ENCODE assay signal across 8 cellular contexts in the genomic region with DNA sequence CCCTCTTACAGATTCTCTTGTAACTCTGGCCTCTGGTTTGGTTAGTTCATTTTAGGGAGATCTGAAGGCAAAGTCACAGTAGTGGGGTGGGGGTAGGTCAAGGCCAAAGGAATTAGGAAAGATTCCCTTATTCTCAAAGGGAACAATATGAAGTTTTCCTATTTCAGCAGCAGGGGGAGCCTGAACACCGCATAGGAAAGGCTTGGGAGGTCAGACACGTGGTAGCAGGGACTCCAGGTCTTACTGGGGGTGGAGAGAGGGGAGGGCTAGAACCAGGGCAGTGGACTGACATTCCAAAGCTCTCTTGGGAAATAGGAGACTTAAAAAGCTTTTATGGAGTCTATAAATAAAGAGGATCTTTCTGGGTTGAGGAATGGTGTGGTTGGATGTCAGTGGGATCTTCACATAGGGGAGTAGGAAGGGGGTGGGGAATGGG. TPM values are rescaled to one million over a fixed set of nuclear protein-coding genes. Genes with fewer than 3 reads are reported as not detected.
DNase-seq lines count a peak whose midpoint lies in the region; ATAC-seq, FAIRE-seq and TF ChIP-seq lines count a peak whose summit lies in the region.

No MANE protein-coding gene starts in this region.

- H3K9ac ChIP-seq in GM12878 (ENCODE audit: control insufficient read depth, insufficient read depth, low read length), result peak overlapping the region; percentile 80

- intact Hi-C loops in GM12878 (cut with micrococcal nuclease; ENCODE audit: unreplicated experiment), result loop anchor here (1.0 to 5.0 kb wide), 11 partner anchors 33 to 568 kb away; a partner anchor contains a TSS

- no peaks in the 10 kb centered on the region for H3K9me3 ChIP-seq in GM12878 (replicated peaks; ENCODE audit: control insufficient read depth, insufficient read depth, low read length)

- in situ Hi-C loops in GM12878 (cut with MboI), result no loop called here

- POLR2A ChIA-PET in GM10248 (lab: Yijun Ruan, JAX) (interaction anchor here (0.6 to 5.0 kb wide), 3 partner anchors 15 to 139 kb away, joined by 3 to 56 read pairs (median 4); a partner anchor contains a TSS), GM12878 (lab: Charles Lee) (interaction anchor here (0.5 to 5.5 kb wide), 10 partner anchors 8 to 123 kb away, joined by 3 to 95 read pairs (median 4); a partner anchor contains a TSS)

- H3K4me3 ChIP-seq in GM12878, result peak overlapping the region; percentile 78

- no peaks in the 10 kb centered on the region for H4K20me1 ChIP-seq in GM12878 (ENCODE audit: control insufficient read depth, insufficient read depth)

- no TSS peak for BruUV-seq in GM12878 (replicated peaks; lab: Mats Ljungman, UMichigan)

- peaks cover 28% of the 10 kb centered on the region for H3K79me2 ChIP-seq in GM12878 (ENCODE audit: control insufficient read depth, insufficient read depth, low read length)

- H3K36me3 ChIP-seq in GM12878 (ENCODE audit: control insufficient read depth in 2 of 2, insufficient read depth in 2 of 2, low read length in 1 of 2), result 0 out of 4 replicates have a peak, but pooled peaks cover 0 to 3% of the 10 kb centered on the region in 2 experiments

- ATAC-seq in GM12878 (peak; percentile 11; the same call in 2 of the 3 replicates), HG03460 (IDR thresholded peaks at IDR 0.05; ENCODE audit: unreplicated experiment) (no peak), GM19455 (IDR thresholded peaks at IDR 0.05; ENCODE audit: unreplicated experiment) (no peak)

- peak; percentile 91 for TF ChIP-seq RAD21 in GM12878 (IDR thresholded peaks at IDR 0.05; ENCODE audit: insufficient read depth, low read depth, low read length)

- TF ChIP-seq CTCF in GM10248 (IDR thresholded peaks at IDR 0.05; ENCODE audit: control extremely low read depth, extremely low read depth, low read depth, missing control alignments) (peak; percentile 78), GM12878 (IDR thresholded peaks at IDR 0.05 in 2 of 3, conservative IDR thresholded peaks at IDR 0.05 in 1 of 3; ENCODE audit: control insufficient read depth in 2 of 3, extremely low read depth in 1 of 3, insufficient read depth in 1 of 3, low read depth in 3 of 3, low read length in 3 of 3) (peak; percentile 72 to 87 (median 73))

- H3K27ac ChIP-seq in GM12878 (ENCODE audit: control insufficient read depth, insufficient read depth), result peak overlapping the region; percentile 73; the same call in 1 of the 2 replicates

- H2AFZ ChIP-seq in GM12878 (ENCODE audit: control insufficient read depth, low read depth, low read length), result peak overlapping the region; percentile 54

- no peak for TF ChIP-seq POLR2A in GM12878 (IDR thresholded peaks at IDR 0.05; ENCODE audit: low read depth, low read length)

- no peak for TF ChIP-seq EP300 in GM12878 (IDR thresholded peaks at IDR 0.05; ENCODE audit: borderline replicate concordance in 1 of 2, control insufficient read depth in 1 of 2, low read depth in 2 of 2, low read length in 2 of 2)

- 2% methylated on average over 2 of the region's 2 CpGs for WGBS in GM12878 (ENCODE audit: insufficient coverage, insufficient replicate concordance, low lambda C conversion rate, missing lambda C conversion rate)

- RAD21 ChIA-PET in GM12878 (lab: Charles Lee; ENCODE audit: unreplicated experiment), result interaction anchor here (0.7 to 3.9 kb wide), 12 partner anchors 9 to 381 kb away, joined by 3 to 57 read pairs (median 8); a partner anchor contains a TSS

- no peaks in the 10 kb centered on the region for H3K27me3 ChIP-seq in GM12878 (replicated peaks in 1 of 2; ENCODE audit: control insufficient read depth in 2 of 2, insufficient read depth in 2 of 2, low read length in 1 of 2)

- DNase-seq in GM10248 (ENCODE audit: extremely low spot score) (peak; percentile 64), NCI-H146 (lab: John Stamatoyannopoulos, UW) (peak; percentile 90), SW480 (ENCODE audit: low spot score) (peak; percentile 92), GM12878 (ENCODE audit: low read depth, low spot score) (no peak), hepatic stellate cell (ENCODE audit: low spot score) (peak; percentile 98), pulmonary artery endothelial cell (ENCODE audit: low read depth, low spot score) (peak; percentile 84)

- CTCF ChIA-PET in GM10248 (lab: Yijun Ruan, JAX) (interaction anchor here (0.7 to 14.7 kb wide), 37 partner anchors 8 to 380 kb away, joined by 3 to 243 read pairs (median 6); a partner anchor contains a TSS), GM12878 (lab: Yijun Ruan, JAX) (interaction anchor here (0.7 to 4.5 kb wide), 28 partner anchors 8 to 450 kb away, joined by 3 to 121 read pairs (median 4); a partner anchor contains a TSS)

- H3K4me1 ChIP-seq in GM12878 (ENCODE audit: control insufficient read depth, insufficient read depth, low read length), result peaks cover 15% of the 10 kb centered on the region

- FAIRE-seq in GM12878 (lab: Jason Lieb, UNC), result peak; percentile 80

- SMC1A ChIA-PET in GM12878 (lab: Charles Lee; ENCODE audit: uncharacterized antibody, unreplicated experiment), result interaction anchor here (0.6 to 4.5 kb wide), 14 partner anchors 9 to 1133 kb away, joined by 3 to 50 read pairs (median 5); a partner anchor contains a TSS

- peak overlapping the region; percentile 99 for H3K4me2 ChIP-seq in GM12878 (ENCODE audit: control insufficient read depth, insufficient read depth)

RNA-seq across cellular contexts. Expression of a gene that starts 1.3 kb away (rescaled TPM):
- 17.6 and 18.6 TPM in 2 replicates for total RNA-seq in GM12878 (2013; cell fraction: nucleolus; rRNA removed)
- total RNA-seq in GM12878 (2014; rRNA removed), result 4.2 and 4.4 TPM in 2 replicates
- 4.3 TPM in 2 replicates for total RNA-seq in GM12878 (2014; rRNA removed; fragmentation: Illumina TruSeq; extraction: Trizol)
- total RNA-seq in GM12878 (2021), result 6.4 and 7.0 TPM in 2 replicates
- 0.56 TPM for polyA plus RNA-seq in GM12878 (2011; ENCODE audit: low read depth)
- polyA plus RNA-seq in GM12878 (2011; rRNA removed), result 1.3 and 1.8 TPM in 2 replicates
- polyA plus RNA-seq in GM12878 (2011; cell fraction: cytosol; rRNA removed), result 1.3 and 1.7 TPM in 2 replicates
- polyA plus RNA-seq in GM12878 (2011; cell fraction: nucleus; rRNA removed), result 4.7 and 5.0 TPM in 2 replicates
- polyA plus RNA-seq in GM12878 (2012), result 0.89 and 1.4 TPM in 2 replicates
- 1.8 and 2.6 TPM in 2 replicates for polyA plus RNA-seq in GM12878 (2014; fragmentation: Illumina TruSeq; extraction: Trizol)
- polyA plus RNA-seq in GM12878 (2014; fragmentation: Nextera tagmentation; extraction: Ambion mirVana), result under 1 TPM; 0.56 to 0.75 TPM
- polyA plus RNA-seq in GM12878 (2014; rRNA removed), result 3.2 and 4.0 TPM in 2 replicates
- polyA plus RNA-seq in GM12878 (2016; fragmentation: Nextera tagmentation; extraction: Ambion mirVana), result 1 to 10 TPM; 3.3 to 4.2 TPM
- 11.3 and 12.2 TPM in 2 replicates for polyA minus RNA-seq in GM12878 (2011; rRNA and poly(A)+ RNA removed)
- 2.3 and 2.7 TPM in 2 replicates for polyA minus RNA-seq in GM12878 (2011; cell fraction: cytosol; rRNA and poly(A)+ RNA removed)
- 19.3 and 28.1 TPM in 2 replicates for polyA minus RNA-seq in GM12878 (2011; cell fraction: nucleus; rRNA and poly(A)+ RNA removed)
- total RNA-seq in pulmonary artery endothelial cell, result 5.5 and 7.0 TPM in 2 replicates

RNA-seq across cellular contexts. Expression of a gene that starts 2.9 kb away (rescaled TPM):
- 334 and 462 TPM in 2 replicates for total RNA-seq in GM12878 (2013; cell fraction: nucleolus; rRNA removed)
- total RNA-seq in GM12878 (2014; rRNA removed) (6,008 and 6,605 TPM in 2 replicates), GM12878 (2014; rRNA removed; fragmentation: Illumina TruSeq; extraction: Trizol) (7,047 and 7,337 TPM in 2 replicates), GM12878 (2021) (5,267 and 5,474 TPM in 2 replicates), pulmonary artery endothelial cell (2,515 and 3,966 TPM in 2 replicates)
- 10,100 TPM for polyA plus RNA-seq in GM12878 (2011; ENCODE audit: low read depth)
- polyA plus RNA-seq in GM12878 (2011; rRNA removed) (14,787 and 15,000 TPM in 2 replicates), GM12878 (2014; fragmentation: Illumina TruSeq; extraction: Trizol) (9,589 and 10,255 TPM in 2 replicates), GM12878 (2014; fragmentation: Nextera tagmentation; extraction: Ambion mirVana) (over 10,000 TPM; 18,805 to 19,112 TPM), GM12878 (2014; rRNA removed) (7,850 and 8,961 TPM in 2 replicates), GM12878 (2016; fragmentation: Nextera tagmentation; extraction: Ambion mirVana) (1,000 to 10,000 TPM; 4,144 to 4,477 TPM)
- 17,621 and 20,103 TPM in 2 replicates for polyA plus RNA-seq in GM12878 (2011; cell fraction: cytosol; rRNA removed)
- polyA plus RNA-seq in GM12878 (2011; cell fraction: nucleus; rRNA removed), result 5,313 and 5,539 TPM in 2 replicates
- polyA plus RNA-seq in GM12878 (2012), result 10,955 and 14,767 TPM in 2 replicates
- 2,516 and 2,593 TPM in 2 replicates for polyA minus RNA-seq in GM12878 (2011; rRNA and poly(A)+ RNA removed)
- polyA minus RNA-seq in GM12878 (2011; cell fraction: cytosol; rRNA and poly(A)+ RNA removed), result 1,044 and 1,084 TPM in 2 replicates
- 306 and 308 TPM in 2 replicates for polyA minus RNA-seq in GM12878 (2011; cell fraction: nucleus; rRNA and poly(A)+ RNA removed)

RNA-seq across cellular contexts. Expression of a gene that starts 8.7 kb away (rescaled TPM):
- 75.5 and 88.1 TPM in 2 replicates for total RNA-seq in GM12878 (2013; cell fraction: nucleolus; rRNA removed)
- total RNA-seq in GM12878 (2014; rRNA removed), result 86.6 and 105 TPM in 2 replicates
- total RNA-seq in GM12878 (2014; rRNA removed; fragmentation: Illumina TruSeq; extraction: Trizol), result 47.5 and 49.9 TPM in 2 replicates
- total RNA-seq in GM12878 (2021), result 84.1 and 92.9 TPM in 2 replicates
- polyA plus RNA-seq in GM12878 (2011; ENCODE audit: low read depth), result 45.0 TPM
- polyA plus RNA-seq in GM12878 (2011; rRNA removed), result 35.8 and 84.4 TPM in 2 replicates
- polyA plus RNA-seq in GM12878 (2011; cell fraction: cytosol; rRNA removed), result 74.3 and 108 TPM in 2 replicates
- 130 and 135 TPM in 2 replicates for polyA plus RNA-seq in GM12878 (2011; cell fraction: nucleus; rRNA removed)
- polyA plus RNA-seq in GM12878 (2012), result 45.5 and 54.9 TPM in 2 replicates
- polyA plus RNA-seq in GM12878 (2014; fragmentation: Illumina TruSeq; extraction: Trizol), result 61.3 and 120 TPM in 2 replicates
- polyA plus RNA-seq in GM12878 (2014; fragmentation: Nextera tagmentation; extraction: Ambion mirVana), result 10 to 100 TPM; 55.6 to 57.9 TPM
- polyA plus RNA-seq in GM12878 (2014; rRNA removed), result 58.2 and 70.6 TPM in 2 replicates
- 10 to 100 TPM; 89.7 to 96.6 TPM for polyA plus RNA-seq in GM12878 (2016; fragmentation: Nextera tagmentation; extraction: Ambion mirVana)
- polyA minus RNA-seq in GM12878 (2011; rRNA and poly(A)+ RNA removed), result 94.9 and 103 TPM in 2 replicates
- polyA minus RNA-seq in GM12878 (2011; cell fraction: cytosol; rRNA and poly(A)+ RNA removed), result 52.5 and 60.8 TPM in 2 replicates
- polyA minus RNA-seq in GM12878 (2011; cell fraction: nucleus; rRNA and poly(A)+ RNA removed), result 45.0 and 55.4 TPM in 2 replicates
- 313 and 330 TPM in 2 replicates for total RNA-seq in pulmonary artery endothelial cell

RNA-seq across cellular contexts. Expression of a gene that starts 15.0 kb away (rescaled TPM):
- 132 and 137 TPM in 2 replicates for total RNA-seq in GM12878 (2013; cell fraction: nucleolus; rRNA removed)
- total RNA-seq in GM12878 (2014; rRNA removed) (355 and 400 TPM in 2 replicates), GM12878 (2014; rRNA removed; fragmentation: Illumina TruSeq; extraction: Trizol) (410 and 430 TPM in 2 replicates), GM12878 (2021) (277 and 280 TPM in 2 replicates), pulmonary artery endothelial cell (240 and 266 TPM in 2 replicates)
- 129 TPM for polyA plus RNA-seq in GM12878 (2011; ENCODE audit: low read depth)
- polyA plus RNA-seq in GM12878 (2011; rRNA removed) (468 and 540 TPM in 2 replicates), GM12878 (2014; fragmentation: Illumina TruSeq; extraction: Trizol) (491 and 563 TPM in 2 replicates), GM12878 (2014; fragmentation: Nextera tagmentation; extraction: Ambion mirVana) (100 to 1,000 TPM; 148 to 215 TPM), GM12878 (2014; rRNA removed) (383 and 415 TPM in 2 replicates), GM12878 (2016; fragmentation: Nextera tagmentation; extraction: Ambion mirVana) (100 to 1,000 TPM; 498 to 514 TPM)
- polyA plus RNA-seq in GM12878 (2011; cell fraction: cytosol; rRNA removed), result 237 and 291 TPM in 2 replicates
- 259 and 303 TPM in 2 replicates for polyA plus RNA-seq in GM12878 (2011; cell fraction: nucleus; rRNA removed)
- 171 and 173 TPM in 2 replicates for polyA plus RNA-seq in GM12878 (2012)
- 158 and 227 TPM in 2 replicates for polyA minus RNA-seq in GM12878 (2011; rRNA and poly(A)+ RNA removed)
- 72.6 and 96.4 TPM in 2 replicates for polyA minus RNA-seq in GM12878 (2011; cell fraction: cytosol; rRNA and poly(A)+ RNA removed)
- 54.6 and 85.4 TPM in 2 replicates for polyA minus RNA-seq in GM12878 (2011; cell fraction: nucleus; rRNA and poly(A)+ RNA removed)

RNA-seq across cellular contexts. Expression of a gene that starts 33.0 kb away (rescaled TPM):
- total RNA-seq in GM12878 (2013; cell fraction: nucleolus; rRNA removed), result 27.5 and 28.3 TPM in 2 replicates
- 79.1 and 83.8 TPM in 2 replicates for total RNA-seq in GM12878 (2014; rRNA removed)
- 100 and 119 TPM in 2 replicates for total RNA-seq in GM12878 (2014; rRNA removed; fragmentation: Illumina TruSeq; extraction: Trizol)
- 110 and 117 TPM in 2 replicates for total RNA-seq in GM12878 (2021)
- 38.7 TPM for polyA plus RNA-seq in GM12878 (2011; ENCODE audit: low read depth)
- polyA plus RNA-seq in GM12878 (2011; rRNA removed), result 62.6 and 88.4 TPM in 2 replicates
- polyA plus RNA-seq in GM12878 (2011; cell fraction: cytosol; rRNA removed), result 89.5 and 115 TPM in 2 replicates
- polyA plus RNA-seq in GM12878 (2011; cell fraction: nucleus; rRNA removed), result 58.6 and 60.8 TPM in 2 replicates
- polyA plus RNA-seq in GM12878 (2012), result 86.7 and 121 TPM in 2 replicates
- polyA plus RNA-seq in GM12878 (2014; fragmentation: Illumina TruSeq; extraction: Trizol), result 24.0 and 75.5 TPM in 2 replicates
- polyA plus RNA-seq in GM12878 (2014; fragmentation: Nextera tagmentation; extraction: Ambion mirVana), result 100 to 1,000 TPM; 117 to 153 TPM
- polyA plus RNA-seq in GM12878 (2014; rRNA removed), result 108 and 118 TPM in 2 replicates
- 100 to 1,000 TPM; 109 to 131 TPM for polyA plus RNA-seq in GM12878 (2016; fragmentation: Nextera tagmentation; extraction: Ambion mirVana)
- 37.7 and 41.9 TPM in 2 replicates for polyA minus RNA-seq in GM12878 (2011; rRNA and poly(A)+ RNA removed)
- 12.2 and 14.5 TPM in 2 replicates for polyA minus RNA-seq in GM12878 (2011; cell fraction: cytosol; rRNA and poly(A)+ RNA removed)
- polyA minus RNA-seq in GM12878 (2011; cell fraction: nucleus; rRNA and poly(A)+ RNA removed), result 10.8 and 14.4 TPM in 2 replicates
- 60.6 and 81.1 TPM in 2 replicates for total RNA-seq in pulmonary artery endothelial cell
